ENCODE assay signal across 41 cellular contexts in genomic region chr14:79735121-79735520, GRCh38.
"Had no signal": no experiment of that assay in that cellular context is flagged by ENCODE, and none has a peak within 500 bp of the region (broad histone marks: within the 10 kb centered on the region; RNA-seq: fewer than 3 reads in every experiment).

No MANE protein-coding gene starts in this region.

- H3K4me3 Mint-ChIP-seq: activated naive CD4-positive, alpha-beta T cell treated with anti-CD3 and anti-CD28 coated beads for 36 hours; activated naive CD4-positive, alpha-beta T cell treated with anti-CD3 and anti-CD28 coated beads, Interleukin-2, amount 10 ng/mL, durations not matched to agents 7 days and 5 days; activated naive CD4-positive, alpha-beta T cell treated with anti-CD3 and anti-CD28 coated beads, Interleukin-2, amount 50 U/mL, for 24 hours; activated naive CD8-positive, alpha-beta T cell; activated naive CD8-positive, alpha-beta T cell treated with anti-CD3 and anti-CD28 coated beads for 36 hours; activated naive CD8-positive, alpha-beta T cell treated with anti-CD3 and anti-CD28 coated beads, Interleukin-2, amount 10 ng/mL, durations not matched to agents 7 days and 5 days; activated naive CD8-positive, alpha-beta T cell treated with anti-CD3 and anti-CD28 coated beads, Interleukin-2, amount 50 U/mL, for 24 hours; activated T-cell treated with anti-CD3 and anti-CD28 coated beads, Interleukin-2, amount 50 U/mL, for 24 hours; activated T-cell treated with anti-CD3 and anti-CD28 coated beads, Interleukin-2, amount 50 U/mL, for 4 hours; activated T-cell treated with anti-CD3 and anti-CD28 coated beads, Interleukin-2, amount 50 U/mL, for 72 hours; activated T-helper 1 cell treated with anti-CD3 and anti-CD28 coated beads, Interleukin-12 subunit alpha, Interleukin-12 subunit beta, Interleukin-2, Interleukin-4 antibody, amounts not matched to agents 30 ng/mL and 10 ng/mL and 1 ng/mL, durations not matched to agents 14 hours and 24 hours and 36 hours; activated T-helper 17 cell treated with anti-CD3 and anti-CD28 coated beads, Interleukin-2, amount 50 U/mL, for 72 hours; brain; central memory CD8-positive, alpha-beta T cell had no signal

- H3K27ac ChIP-seq: adrenal gland, ascending aorta, body of pancreas, brain microvascular endothelial cell, breast epithelium, cardiac muscle cell had no signal

- H3K36me3 Mint-ChIP-seq: activated naive CD4-positive, alpha-beta T cell treated with anti-CD3 and anti-CD28 coated beads, Interleukin-2, amount 10 ng/mL, durations not matched to agents 7 days and 5 days; activated naive CD4-positive, alpha-beta T cell treated with anti-CD3 and anti-CD28 coated beads, Interleukin-2, amount 50 U/mL, for 24 hours; activated naive CD8-positive, alpha-beta T cell; activated naive CD8-positive, alpha-beta T cell treated with anti-CD3 and anti-CD28 coated beads for 36 hours; activated naive CD8-positive, alpha-beta T cell treated with anti-CD3 and anti-CD28 coated beads, Interleukin-2, amount 10 ng/mL, durations not matched to agents 7 days and 5 days had no signal

- H3K27me3 Mint-ChIP-seq: activated naive CD4-positive, alpha-beta T cell treated with anti-CD3 and anti-CD28 coated beads, Interleukin-2, amount 10 ng/mL, durations not matched to agents 7 days and 5 days; activated naive CD4-positive, alpha-beta T cell treated with anti-CD3 and anti-CD28 coated beads, Interleukin-2, amount 50 U/mL, for 24 hours; activated naive CD8-positive, alpha-beta T cell treated with anti-CD3 and anti-CD28 coated beads, Interleukin-2, amount 10 ng/mL, durations not matched to agents 7 days and 5 days; activated T-cell treated with anti-CD3 and anti-CD28 coated beads, Interleukin-2, amount 50 U/mL, for 24 hours; activated T-helper 17 cell treated with anti-CD3 and anti-CD28 coated beads, Interleukin-2, amount 50 U/mL, for 72 hours; central memory CD8-positive, alpha-beta T cell had no signal

- H3K9me3 Mint-ChIP-seq: activated naive CD4-positive, alpha-beta T cell treated with anti-CD3 and anti-CD28 coated beads, Interleukin-2, amount 10 ng/mL, durations not matched to agents 7 days and 5 days had no signal

- H3K27ac Mint-ChIP-seq: activated naive CD4-positive, alpha-beta T cell treated with anti-CD3 and anti-CD28 coated beads for 36 hours; activated naive CD4-positive, alpha-beta T cell treated with anti-CD3 and anti-CD28 coated beads, Interleukin-2, amount 10 ng/mL, durations not matched to agents 7 days and 5 days; activated naive CD4-positive, alpha-beta T cell treated with anti-CD3 and anti-CD28 coated beads, Interleukin-2, amount 50 U/mL, for 24 hours; activated naive CD4-positive, alpha-beta T cell treated with anti-CD3 and anti-CD28 coated beads, Interleukin-2, amount 50 U/mL, for 72 hours; activated naive CD8-positive, alpha-beta T cell; activated naive CD8-positive, alpha-beta T cell treated with anti-CD3 and anti-CD28 coated beads for 36 hours; activated naive CD8-positive, alpha-beta T cell treated with anti-CD3 and anti-CD28 coated beads, Interleukin-2, amount 10 ng/mL, durations not matched to agents 7 days and 5 days; activated naive CD8-positive, alpha-beta T cell treated with anti-CD3 and anti-CD28 coated beads, Interleukin-2, amount 50 U/mL, for 24 hours; activated T-cell treated with anti-CD3 and anti-CD28 coated beads, Interleukin-2, amount 50 U/mL, for 24 hours; activated T-cell treated with anti-CD3 and anti-CD28 coated beads, Interleukin-2, amount 50 U/mL, for 72 hours; activated T-helper 1 cell treated with anti-CD3 and anti-CD28 coated beads, Interleukin-12 subunit alpha, Interleukin-12 subunit beta, Interleukin-2, Interleukin-4 antibody, amounts not matched to agents 30 ng/mL and 10 ng/mL and 1 ng/mL, durations not matched to agents 14 hours and 24 hours and 36 hours; activated T-helper 17 cell treated with anti-CD3 and anti-CD28 coated beads, Interleukin-2, amount 50 U/mL, for 72 hours; activated T-helper 2 cell treated with anti-CD3 and anti-CD28 coated beads, Interferon-gamma antibody, Interleukin-2, Interleukin-4, amounts not matched to agents 10 μg/mL and 5 μg/mL and 100 μg/mL, durations not matched to agents 14 hours and 24 hours and 36 hours; brain had no signal

- H3K4me1 ChIP-seq: adrenal gland, ascending aorta, body of pancreas, breast epithelium had no signal

- H3K9me3 ChIP-seq: adrenal gland, body of pancreas had no signal

- ATAC-seq: activated naive CD4-positive, alpha-beta T cell treated with anti-CD3 and anti-CD28 coated beads, Interleukin-2, amount 50 U/mL, for 72 hours; activated naive CD8-positive, alpha-beta T cell treated with anti-CD3 and anti-CD28 coated beads, Interleukin-2, amount 50 U/mL, for 24 hours; activated T-cell treated with anti-CD3 and anti-CD28 coated beads, Interleukin-2, amount 50 U/mL, for 4 hours; activated T-cell treated with anti-CD3 and anti-CD28 coated beads, Interleukin-2, amount 50 U/mL, for 72 hours; activated T-helper 17 cell treated with anti-CD3 and anti-CD28 coated beads, Interleukin-2, amount 50 U/mL, for 72 hours; body of pancreas had no signal

- H3K4me3 ChIP-seq: adrenal gland, ascending aorta, body of pancreas, breast epithelium, cardiac muscle cell had no signal

- H3K4me1 Mint-ChIP-seq: activated naive CD4-positive, alpha-beta T cell treated with anti-CD3 and anti-CD28 coated beads, Interleukin-2, amount 50 U/mL, for 24 hours; activated naive CD8-positive, alpha-beta T cell treated with anti-CD3 and anti-CD28 coated beads, Interleukin-2, amount 10 ng/mL, durations not matched to agents 7 days and 5 days; activated T-helper 17 cell treated with anti-CD3 and anti-CD28 coated beads, Interleukin-2, amount 50 U/mL, for 72 hours; central memory CD8-positive, alpha-beta T cell had no signal

- DNase-seq: activated effector memory CD4-positive, alpha-beta T cell treated with anti-CD3 and anti-CD28 coated beads, Interleukin-2, amount 50 U/mL, for 16 hours; activated effector memory CD4-positive, alpha-beta T cell treated with Interleukin-2 at 50 U/mL for 16 hours; activated gamma-delta T cell; activated gamma-delta T cell treated with Interleukin-2 at 50 U/mL for 16 hours; activated naive CD4-positive, alpha-beta T cell; activated naive CD4-positive, alpha-beta T cell treated with anti-CD3 and anti-CD28 coated beads for 36 hours; activated naive CD4-positive, alpha-beta T cell treated with anti-CD3 and anti-CD28 coated beads, Interleukin-2, amount 10 ng/mL, durations not matched to agents 7 days and 5 days; activated naive CD4-positive, alpha-beta T cell treated with anti-CD3 and anti-CD28 coated beads, Interleukin-2, amount 50 U/mL, for 16 hours; activated naive CD4-positive, alpha-beta T cell treated with Interleukin-2 at 50 U/mL for 16 hours; activated naive CD8-positive, alpha-beta T cell treated with anti-CD3 and anti-CD28 coated beads for 36 hours; activated naive CD8-positive, alpha-beta T cell treated with anti-CD3 and anti-CD28 coated beads, Interleukin-2, amount 10 ng/mL, durations not matched to agents 7 days and 5 days; activated naive CD8-positive, alpha-beta T cell treated with anti-CD3 and anti-CD28 coated beads, Interleukin-2, amount 50 U/mL, for 24 hours; activated T-cell treated with anti-CD3 and anti-CD28 coated beads for 4 hours; activated T-cell treated with anti-CD3 and anti-CD28 coated beads, Interleukin-2, amount 50 U/mL, for 1 hour; activated T-cell treated with anti-CD3 and anti-CD28 coated beads, Interleukin-2, amount 50 U/mL, for 24 hours; activated T-cell treated with anti-CD3 and anti-CD28 coated beads, Interleukin-2, amount 50 U/mL, for 4 hours; activated T-cell treated with anti-CD3 and anti-CD28 coated beads, Interleukin-2, amount 50 U/mL, for 48 hours; activated T-cell treated with anti-CD3 and anti-CD28 coated beads, Interleukin-2, amount 50 U/mL, for 72 hours; adrenal gland; amniotic stem cell; amygdala; anterior cingulate cortex; aorta; body of pancreas; brain microvascular endothelial cell; caudate nucleus; central memory CD4-positive, alpha-beta T cell; cerebellar nuclear complex had no signal

- H3K36me3 ChIP-seq: adrenal gland, ascending aorta, brain microvascular endothelial cell, breast epithelium, cardiac muscle cell had no signal

- H3K27me3 ChIP-seq: adrenal gland, ascending aorta, body of pancreas, brain microvascular endothelial cell, breast epithelium, cardiac muscle cell had no signal

- FAIRE-seq: astrocyte, bronchial epithelial cell had no signal
